13 cellular contexts compared by ENCODE assay signal in genomic region chr18:49206717-49207116, GRCh38.
DNase-seq lines count a peak whose midpoint lies in the region; ATAC-seq lines count a peak whose summit lies in the region.
"Had no signal": no experiment of that assay in that cellular context is flagged by ENCODE, and none has a peak within 500 bp of the region (broad histone marks: within the 10 kb centered on the region; RNA-seq: fewer than 3 reads in every experiment).

No MANE protein-coding gene starts in this region.

- H3K4me1 ChIP-seq in SJSA1 (replicated peaks): peaks cover 14% of the 10 kb centered on the region

- H3K4me1 Mint-ChIP-seq in stimulated activated naive CD8-positive, alpha-beta T cell treated with anti-CD3 and anti-CD28 coated beads, Interleukin-15, amount 100 ng/mL, for 72 hours: peaks cover 19% of the 10 kb centered on the region

- H3K4me3 Mint-ChIP-seq in stimulated activated naive CD8-positive, alpha-beta T cell treated with anti-CD3 and anti-CD28 coated beads, Interleukin-15, amount 100 ng/mL, for 72 hours: peak overlapping the region in 1 of 2 donors; percentile 49
- H3K4me3 Mint-ChIP-seq: CD4-positive, alpha-beta T cell had no signal

- H3K4me3 ChIP-seq in SJSA1: no peak overlapping the region
- H3K4me3 ChIP-seq: spleen had no signal

- no peaks in the 10 kb centered on the region for H3K36me3 ChIP-seq in SJSA1

- H3K9me3 ChIP-seq in SJSA1 (replicated peaks): no peaks in the 10 kb centered on the region
- H3K9me3 ChIP-seq: spleen had no signal

- H3K9me3 Mint-ChIP-seq in stimulated activated naive CD8-positive, alpha-beta T cell treated with anti-CD3 and anti-CD28 coated beads, Interleukin-15, amount 100 ng/mL, for 72 hours: no peaks in the 10 kb centered on the region

- peak; percentile 80 for ATAC-seq in stimulated activated naive CD8-positive, alpha-beta T cell treated with anti-CD3 and anti-CD28 coated beads, Interleukin-15, amount 100 ng/mL, for 72 hours
- no peak for ATAC-seq in stimulated activated naive CD8-positive, alpha-beta T cell treated with anti-CD3 and anti-CD28 coated beads, Interleukin-15, Interleukin-2, amounts not matched to agents 100 U/mL and 50 U/mL, for 24 hours
- no peak for ATAC-seq in GM21423 (IDR thresholded peaks at IDR 0.05; ENCODE audit: unreplicated experiment)
- ATAC-seq: Panc1 had no signal

- H3K27ac Mint-ChIP-seq in stimulated activated naive CD8-positive, alpha-beta T cell treated with anti-CD3 and anti-CD28 coated beads, Interleukin-15, amount 100 ng/mL, for 72 hours: peak overlapping the region in 1 of 2 donors; percentile 74
- H3K27ac Mint-ChIP-seq: CD4-positive, alpha-beta T cell had no signal

- no peak for DNase-seq in stimulated activated naive CD8-positive, alpha-beta T cell treated with anti-CD3 and anti-CD28 coated beads, Interleukin-15, amount 100 ng/mL, for 72 hours
- DNase-seq in stimulated activated naive CD8-positive, alpha-beta T cell treated with anti-CD3 and anti-CD28 coated beads, Interleukin-15, Interleukin-2, amounts not matched to agents 100 U/mL and 50 U/mL, for 24 hours: no peak
- DNase-seq in SJSA1 (ENCODE audit: low read depth in 1 of 2, low spot score in 2 of 2): no peak
- peak; percentile 13 for DNase-seq in fibroblast of gingiva (ENCODE audit: low read depth)
- DNase-seq in NCI-H2081 treated with DMSO at 0.1 percent for 48 hours (lab: John Stamatoyannopoulos, UW): no peak
- DNase-seq in NCI-H2107 (lab: John Stamatoyannopoulos, UW): no peak
- no peak for DNase-seq in GM19238 (ENCODE audit: insufficient read length, low spot score)
- DNase-seq: activated effector memory CD4-positive, alpha-beta T cell treated with anti-CD3 and anti-CD28 coated beads, Interleukin-2, amount 50 U/mL, for 16 hours; CD4-positive, alpha-beta T cell; NCI-H1694 treated with DMSO at 0.1 percent for 48 hours; spleen had no signal

- peak overlapping the region; percentile 64 for H3K27ac ChIP-seq in SJSA1
- H3K27ac ChIP-seq: spleen had no signal

- H3K27me3 ChIP-seq in SJSA1 (replicated peaks): no peaks in the 10 kb centered on the region
- H3K27me3 ChIP-seq: spleen had no signal

- H3K27me3 Mint-ChIP-seq in stimulated activated naive CD8-positive, alpha-beta T cell treated with anti-CD3 and anti-CD28 coated beads, Interleukin-15, amount 100 ng/mL, for 72 hours: no peaks in the 10 kb centered on the region
- H3K27me3 Mint-ChIP-seq: CD4-positive, alpha-beta T cell had no signal
